Comparison of ENCODE assay signal across 23 cellular contexts in genomic region chr14:40413146-40413545, GRCh38.
DNase-seq lines count a peak whose midpoint lies in the region; ATAC-seq and TF ChIP-seq lines count a peak whose summit lies in the region.
"Had no signal": no experiment of that assay in that cellular context is flagged by ENCODE, and none has a peak within 500 bp of the region (broad histone marks: within the 10 kb centered on the region; RNA-seq: fewer than 3 reads in every experiment).

No MANE protein-coding gene starts in this region.

- H3K9me3 ChIP-seq in PC-3 (ENCODE audit: low read length): peaks cover 6% of the 10 kb centered on the region; the same call in 1 of the 2 replicates
- H3K9me3 ChIP-seq: BE2C had no signal

- H3K9me3 Mint-ChIP-seq in type B pancreatic cell: no peaks in the 10 kb centered on the region

- H3K27me3 Mint-ChIP-seq in type B pancreatic cell: peaks cover 5% of the 10 kb centered on the region
- H3K27me3 Mint-ChIP-seq: CD4-positive, CD25-positive, alpha-beta regulatory T cell; IgD-negative memory B cell had no signal

- TF ChIP-seq CTCF in PC-3 (conservative IDR thresholded peaks at IDR 0.05; ENCODE audit: low read depth, low read length) (no peak), type B pancreatic cell (conservative IDR thresholded peaks at IDR 0.05) (no peak)

- H3K9ac ChIP-seq in PC-3 (ENCODE audit: low read length): no peak overlapping the region

- H3K4me3 Mint-ChIP-seq in type B pancreatic cell: no peak overlapping the region
- H3K4me3 Mint-ChIP-seq: CD4-positive, CD25-positive, alpha-beta regulatory T cell; CD8-positive, alpha-beta memory T cell; GM23338; IgD-negative memory B cell had no signal

- no peak overlapping the region for H3K4me2 ChIP-seq in PC-3 (ENCODE audit: low read length)
- H3K4me2 ChIP-seq: GM23338 had no signal

- no peak overlapping the region for H3K27ac Mint-ChIP-seq in type B pancreatic cell
- H3K27ac Mint-ChIP-seq: CD4-positive, CD25-positive, alpha-beta regulatory T cell; CD8-positive, alpha-beta memory T cell; GM23338; IgD-negative memory B cell had no signal

- H3K27ac ChIP-seq in PC-3 (ENCODE audit: low read length): no peak overlapping the region

- H3K9me2 ChIP-seq in PC-3 (replicated peaks; ENCODE audit: low read length): no peaks in the 10 kb centered on the region

- DNase-seq in ACHN (peak; percentile 2), PC-3 (peak; percentile 27), glomerular visceral epithelial cell (ENCODE audit: extremely low spot score) (peak; percentile 45), non-pigmented ciliary epithelial cell (ENCODE audit: low read depth) (peak; percentile 42), SHP77 treated with DMSO at 0.1 percent for 48 hours (lab: John Stamatoyannopoulos, UW) (no peak), type B pancreatic cell (ENCODE audit: extremely low spot score, unreplicated experiment) (no peak)
- DNase-seq: 8988T; BE2C; C1 segment of cervical spinal cord; CD4-positive, CD25-positive, alpha-beta regulatory T cell; CD8-positive, alpha-beta memory T cell; COR-L47; DMS 273 treated with DMSO at 0.1 percent for 48 hours; DMS53; DND-41; EL; HCEC 1CT had no signal

- BruUV-seq in PC-3 (replicated peaks; lab: Mats Ljungman, UMichigan): no TSS peak

- no peak overlapping the region for H3K4me3 ChIP-seq in PC-3 (ENCODE audit: low read length)
- H3K4me3 ChIP-seq: GM12878, GM23338 had no signal

- H3K4me1 Mint-ChIP-seq in type B pancreatic cell (ENCODE audit: unreplicated experiment): no peaks in the 10 kb centered on the region
- H3K4me1 Mint-ChIP-seq: CD4-positive, CD25-positive, alpha-beta regulatory T cell; CD8-positive, alpha-beta memory T cell; GM23338; IgD-negative memory B cell had no signal

- no peaks in the 10 kb centered on the region for H3K79me2 ChIP-seq in PC-3 (ENCODE audit: low read length)

- no peaks in the 10 kb centered on the region for H3K27me3 ChIP-seq in PC-3 (ENCODE audit: low read length)
- H3K27me3 ChIP-seq: BE2C had no signal

- H3K36me3 ChIP-seq in PC-3 (ENCODE audit: low read depth, low read length): no peaks in the 10 kb centered on the region
- H3K36me3 ChIP-seq: BE2C had no signal

- in situ Hi-C loops in ACHN (cut with HindIII; ENCODE audit: low pct_ligation_motif_present, low pct_unique_long_range_greater_than_20kb, low sequenced_read_pairs): no loop called here

- no peaks in the 10 kb centered on the region for H4K20me1 ChIP-seq in PC-3 (ENCODE audit: low read length)

- no peaks in the 10 kb centered on the region for H3K36me3 Mint-ChIP-seq in type B pancreatic cell
- H3K36me3 Mint-ChIP-seq: CD4-positive, CD25-positive, alpha-beta regulatory T cell; CD8-positive, alpha-beta memory T cell; IgD-negative memory B cell had no signal

- intact Hi-C loops in PC-3 (cut with micrococcal nuclease): no loop called here

- CTCF ChIA-PET in PC-3 (lab: Charles Lee): no interaction called here

- 0 out of 2 replicates have a peak, but pooled peaks cover 4% of the 10 kb centered on the region for H3K4me1 ChIP-seq in PC-3 (ENCODE audit: insufficient read depth, low read length)
- H3K4me1 ChIP-seq: BE2C had no signal

- H3F3A ChIP-seq in PC-3 (ENCODE audit: low read length, unreplicated experiment): no peaks in the 10 kb centered on the region

- ATAC-seq in PC-3: no peak
- no peak for ATAC-seq in GM18502 (IDR thresholded peaks at IDR 0.05; ENCODE audit: poor library complexity, unreplicated experiment)
- ATAC-seq in GM21423 (IDR thresholded peaks at IDR 0.05; ENCODE audit: unreplicated experiment): no peak
- ATAC-seq: GM12878, GM23338, HepG2 had no signal

- no peak overlapping the region for H2AFZ ChIP-seq in PC-3 (ENCODE audit: low read length)
- H2AFZ ChIP-seq: GM23338 had no signal

- POLR2A ChIA-PET in PC-3 (lab: Charles Lee; ENCODE audit: unreplicated experiment): no interaction called here

Comparison
In these comparisons a context has a peak if more than half of its experiments do, and no peak if none do; other contexts are left out.
1. DNase-seq: peak in ACHN (single experiment), PC-3 (single experiment), glomerular visceral epithelial cell (single experiment) and non-pigmented ciliary epithelial cell (single experiment); none in SHP77 treated with DMSO at 0.1 percent for 48 hours (single experiment) and type B pancreatic cell (single experiment).